16 cellular contexts compared by ENCODE assay signal in the genomic region with DNA sequence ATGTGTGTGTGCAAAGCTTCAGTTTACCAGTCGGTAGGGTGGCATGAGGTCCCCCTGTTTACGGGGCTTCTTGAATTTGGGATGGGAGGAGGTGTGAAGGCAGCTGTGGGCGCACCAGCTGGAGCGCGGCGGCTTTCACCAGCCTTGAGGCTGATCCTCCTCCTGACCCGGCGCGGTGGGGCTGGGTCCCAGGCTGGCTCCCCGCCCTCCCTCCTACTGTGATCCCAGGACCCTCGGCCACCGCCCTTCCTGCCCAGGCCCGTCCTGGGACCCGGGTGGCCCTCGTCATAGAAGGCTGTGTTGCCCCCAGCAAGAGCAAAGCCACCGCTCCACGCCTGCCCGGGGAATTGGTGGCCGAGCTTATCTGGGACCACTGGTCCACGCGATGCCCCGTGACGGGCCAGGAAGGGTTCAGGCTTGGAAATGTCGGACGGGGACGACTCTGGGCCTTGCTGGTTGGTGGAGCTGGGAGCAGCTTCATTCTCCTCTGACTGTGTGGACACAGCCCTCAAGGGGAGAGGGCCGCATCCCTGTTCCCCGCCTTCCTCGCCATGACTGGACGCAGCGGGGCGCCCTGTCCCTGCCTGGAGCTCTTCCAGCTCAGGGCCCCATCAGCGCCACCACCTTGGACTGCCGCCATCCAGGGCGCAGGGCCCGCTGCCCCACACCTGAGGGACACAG.
DNase-seq lines count a peak whose midpoint lies in the region; ATAC-seq, FAIRE-seq and TF ChIP-seq lines count a peak whose summit lies in the region.
"Had no signal": no experiment of that assay in that cellular context is flagged by ENCODE, and none has a peak within 500 bp of the region (broad histone marks: within the 10 kb centered on the region; RNA-seq: fewer than 3 reads in every experiment).

No MANE protein-coding gene starts in this region.

- DNase-seq in D721Med (ENCODE audit: insufficient read length, low spot score) (no peak), HTR-8/SVneo (ENCODE audit: insufficient read length, low spot score) (peak; percentile 14), astrocyte of the hippocampus (ENCODE audit: low read depth, low spot score) (peak; percentile 3), neural progenitor cell (ENCODE audit: low spot score) (peak; percentile 43), COLO829 (ENCODE audit: low spot score) (no peak), amniotic stem cell (lab: John Stamatoyannopoulos, UW) (no peak)
- no peak for DNase-seq in central memory CD4-positive, alpha-beta T cell
- DNase-seq: activated CD4-positive, alpha-beta T cell treated with anti-CD3 and anti-CD28 coated beads, Interleukin-2, amount 50 U/mL, for 4 hours; Caco-2; NCI-H2081 treated with DMSO at 0.1 percent for 48 hours had no signal

- H3K4me2 ChIP-seq in neural progenitor cell: no peak overlapping the region

- H4K20me1 ChIP-seq in neural progenitor cell (ENCODE audit: low read depth): no peaks in the 10 kb centered on the region

- peaks cover 12% of the 10 kb centered on the region for H3K4me1 Mint-ChIP-seq in neural progenitor cell
- H3K4me1 Mint-ChIP-seq: activated T-helper 17 cell treated with anti-CD3 and anti-CD28 coated beads, Interleukin-2, amount 50 U/mL, for 72 hours; memory B cell had no signal

- no peaks in the 10 kb centered on the region for H3K9me3 ChIP-seq in neural progenitor cell (ENCODE audit: low read depth)

- H3K4me3 ChIP-seq in neural progenitor cell: no peak overlapping the region

- no peak overlapping the region for H2AFZ ChIP-seq in neural progenitor cell (replicated peaks)

- H3K27me3 Mint-ChIP-seq in neural progenitor cell (ENCODE audit: insufficient read depth, low read depth): peaks cover 6% of the 10 kb centered on the region
- H3K27me3 Mint-ChIP-seq: activated T-helper 17 cell treated with anti-CD3 and anti-CD28 coated beads, Interleukin-2, amount 50 U/mL, for 72 hours; memory B cell had no signal

- H3K36me3 ChIP-seq in neural progenitor cell: no peaks in the 10 kb centered on the region

- no peak overlapping the region for H3K27ac Mint-ChIP-seq in neural progenitor cell
- H3K27ac Mint-ChIP-seq: activated T-helper 17 cell treated with anti-CD3 and anti-CD28 coated beads, Interleukin-2, amount 50 U/mL, for 72 hours; memory B cell had no signal

- no peaks in the 10 kb centered on the region for H3K79me2 ChIP-seq in neural progenitor cell (ENCODE audit: low read depth)

- no peak for FAIRE-seq in D721Med (lab: Jason Lieb, UNC)
- no peak for FAIRE-seq in HTR-8/SVneo (lab: Jason Lieb, UNC)
- FAIRE-seq: TTC549 had no signal

- H3K27ac ChIP-seq in neural progenitor cell: no peak overlapping the region

- no peak overlapping the region for H3K9ac ChIP-seq in neural progenitor cell

- no peak for ATAC-seq in HG03039 (IDR thresholded peaks at IDR 0.05; ENCODE audit: unreplicated experiment)
- ATAC-seq: activated T-helper 17 cell treated with anti-CD3 and anti-CD28 coated beads, Interleukin-2, amount 50 U/mL, for 72 hours; HCT116 had no signal

- H3F3A ChIP-seq in neural progenitor cell (ENCODE audit: low read depth): peaks cover 19% of the 10 kb centered on the region

- H3K27me3 ChIP-seq in neural progenitor cell: no peaks in the 10 kb centered on the region

- H3K4me1 ChIP-seq in neural progenitor cell: no peaks in the 10 kb centered on the region
- H3K4me1 ChIP-seq: Caco-2 had no signal

- no peak overlapping the region for H3K4me3 Mint-ChIP-seq in neural progenitor cell
- H3K4me3 Mint-ChIP-seq: activated T-helper 17 cell treated with anti-CD3 and anti-CD28 coated beads, Interleukin-2, amount 50 U/mL, for 72 hours; memory B cell; neural crest cell had no signal

- H3K9me3 Mint-ChIP-seq in neural progenitor cell: peaks cover 2% of the 10 kb centered on the region
- H3K9me3 Mint-ChIP-seq: activated T-helper 17 cell treated with anti-CD3 and anti-CD28 coated beads, Interleukin-2, amount 50 U/mL, for 72 hours; memory B cell had no signal

- peak; percentile 1 for TF ChIP-seq CTCF in D721Med (IDR thresholded peaks at IDR 0.05; ENCODE audit: insufficient read depth, missing control alignments)
- TF ChIP-seq CTCF in neural progenitor cell (IDR thresholded peaks at IDR 0.05): no peak

- no peaks in the 10 kb centered on the region for H3K36me3 Mint-ChIP-seq in neural progenitor cell
- H3K36me3 Mint-ChIP-seq: memory B cell had no signal

Comparison
In these comparisons a context has a peak if more than half of its experiments do, and no peak if none do; other contexts are left out.
1. DNase-seq: peak in HTR-8/SVneo (single experiment), astrocyte of the hippocampus (single experiment) and neural progenitor cell (single experiment); none in D721Med (single experiment), COLO829 (single experiment), central memory CD4-positive, alpha-beta T cell (single experiment) and amniotic stem cell (single experiment).